In the genomic region with DNA sequence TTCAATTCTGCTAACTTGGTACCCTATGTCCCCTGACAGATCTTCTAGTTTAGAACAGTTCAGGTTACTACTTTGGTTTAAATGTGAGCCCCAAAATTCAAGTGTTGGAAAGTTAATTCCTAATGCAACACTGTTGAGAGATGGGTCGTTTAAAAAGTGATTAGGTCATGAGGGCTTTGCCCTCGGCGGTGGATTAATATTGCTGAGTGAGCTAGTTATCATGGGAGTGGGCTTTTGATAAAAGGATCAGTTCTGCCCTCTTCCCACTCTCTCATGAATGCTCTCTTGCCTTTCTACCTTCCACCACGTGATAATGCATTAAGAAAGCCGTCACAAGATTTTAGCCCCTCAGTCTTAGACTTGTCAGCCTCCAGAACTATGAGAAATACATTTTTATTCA, we compare ENCODE assay signal across 1 cellular context.
TF ChIP-seq lines count a peak whose summit lies in the region.

No MANE protein-coding gene starts in this region.

TF ChIP-seq in H1, 55 proteins besides CTCF, POLR2A, EP300 and RAD21:
- TF ChIP-seq SP2 (IDR thresholded peaks at IDR 0.05; ENCODE audit: low read length) (no peak), TAF1 (IDR thresholded peaks at IDR 0.05; ENCODE audit: low read depth, low read length) (no peak), KDM5A (IDR thresholded peaks at IDR 0.05; ENCODE audit: low read length) (no peak), SP4 (IDR thresholded peaks at IDR 0.05; ENCODE audit: low read length) (no peak), FOSL1 (IDR thresholded peaks at IDR 0.05; ENCODE audit: insufficient read depth, low read depth, low read length) (no peak)
